ENCODE assay signal across 1 cellular context in genomic region chr16:28276301-28276700, GRCh38.
TF ChIP-seq lines count a peak whose summit lies in the region.

No MANE protein-coding gene starts in this region.

TF ChIP-seq in GM23338, 12 proteins besides CTCF, POLR2A, EP300 and RAD21:
- TF ChIP-seq NANOG (IDR thresholded peaks at IDR 0.05; ENCODE audit: borderline replicate concordance) (no peak), ZNF114 (CRISPR knock-in tag; IDR thresholded peaks at IDR 0.05) (no peak), REST (IDR thresholded peaks at IDR 0.05; ENCODE audit: unreplicated experiment) (no peak), EZH2phosphoT487 (IDR thresholded peaks at IDR 0.05; ENCODE audit: unreplicated experiment) (no peak)
